Comparison of ENCODE assay signal across 15 cellular contexts in genomic region chr11:69496631-69497220, GRCh38. TPM values are rescaled to one million over a fixed set of nuclear protein-coding genes. Genes with fewer than 3 reads are reported as not detected.
DNase-seq lines count a peak whose midpoint lies in the region; ATAC-seq and TF ChIP-seq lines count a peak whose summit lies in the region.
"Had no signal": no experiment of that assay in that cellular context is flagged by ENCODE, and none has a peak within 500 bp of the region (broad histone marks: within the 10 kb centered on the region; RNA-seq: fewer than 3 reads in every experiment).

No MANE protein-coding gene starts in this region.

- peaks cover 14% of the 10 kb centered on the region for H3K4me1 ChIP-seq in hepatocyte (ENCODE audit: insufficient read depth)

- H3K36me3 Mint-ChIP-seq in activated CD4-positive, alpha-beta T cell treated with anti-CD3 and anti-CD28 coated beads for 36 hours (ENCODE audit: low read depth) = no peaks in the 10 kb centered on the region
- H3K36me3 Mint-ChIP-seq in activated T-helper 17 cell treated with anti-CD3 and anti-CD28 coated beads, Interleukin-2, amount 50 U/mL, for 72 hours (ENCODE audit: low read depth) = no peaks in the 10 kb centered on the region
- H3K36me3 Mint-ChIP-seq: activated CD4-positive, alpha-beta memory T cell treated with anti-CD3 and anti-CD28 coated beads for 36 hours; T-cell had no signal

- H3K4me1 Mint-ChIP-seq in activated CD4-positive, alpha-beta T cell treated with anti-CD3 and anti-CD28 coated beads for 36 hours = no peaks in the 10 kb centered on the region
- no peaks in the 10 kb centered on the region for H3K4me1 Mint-ChIP-seq in activated T-helper 17 cell treated with anti-CD3 and anti-CD28 coated beads, Interleukin-2, amount 50 U/mL, for 72 hours

- no peaks in the 10 kb centered on the region for H3K27me3 Mint-ChIP-seq in activated CD4-positive, alpha-beta T cell treated with anti-CD3 and anti-CD28 coated beads for 36 hours
- peaks cover 6% of the 10 kb centered on the region for H3K27me3 Mint-ChIP-seq in activated T-helper 17 cell treated with anti-CD3 and anti-CD28 coated beads, Interleukin-2, amount 50 U/mL, for 72 hours

- H3K36me3 ChIP-seq in hepatocyte (replicated peaks; ENCODE audit: insufficient read depth, low read depth) = no peaks in the 10 kb centered on the region

- H3K4me3 ChIP-seq in AG04450 (ENCODE audit: low read depth, low read length) = peak overlapping the region; percentile 25
- H3K4me3 ChIP-seq in hepatocyte = no peak overlapping the region

- H3K9me3 ChIP-seq in AG04450 (ENCODE audit: control insufficient read depth, insufficient read depth, low read length) (no peaks in the 10 kb centered on the region; the same call in 1 of the 2 replicates), hepatocyte (ENCODE audit: low read depth) (no peaks in the 10 kb centered on the region)

- no peaks in the 10 kb centered on the region for H4K20me1 ChIP-seq in hepatocyte (ENCODE audit: insufficient read depth, poor library complexity, severe bottlenecking)

- CTCF ChIA-PET in AG04450 (lab: Charles Lee) = no interaction called here
- CTCF ChIA-PET in activated CD4-positive, alpha-beta T cell treated with anti-CD3 and anti-CD28 coated beads for 36 hours (lab: Charles Lee) = no interaction called here

- intact Hi-C loops in sciatic nerve (cut with DNase I) = no loop called here
- intact Hi-C loops in activated CD4-positive, alpha-beta T cell treated with anti-CD3 and anti-CD28 coated beads for 36 hours (cut with DNase I, micrococcal nuclease) = no loop called here

- H3K27ac ChIP-seq in AG04450 (ENCODE audit: low read depth, low read length) (peak overlapping the region; percentile 96), cingulate gyrus (ENCODE audit: low read depth, low read length) (peak overlapping the region; percentile 19), hepatocyte (peak overlapping the region; percentile 37)

- DNase-seq in AG04450 (ENCODE audit: low read depth, low spot score) (no peak), hepatocyte (ENCODE audit: low spot score) (no peak), sciatic nerve (ENCODE audit: low spot score) (no peak), iPS-NIHi7 (ENCODE audit: extremely low spot score) (no peak), glomerular visceral epithelial cell (ENCODE audit: extremely low spot score) (no peak)
- no peak for DNase-seq in activated CD4-positive, alpha-beta T cell treated with anti-CD3 and anti-CD28 coated beads for 36 hours
- DNase-seq: activated CD4-positive, alpha-beta memory T cell treated with anti-CD3 and anti-CD28 coated beads for 36 hours; activated naive CD4-positive, alpha-beta T cell treated with anti-CD3 and anti-CD28 coated beads for 36 hours; COR-L47; KBM-7; NCI-H1930; T-cell had no signal

- POLR2A ChIA-PET in AG04450 (lab: Yijun Ruan, JAX) = interaction anchor here (0.5 to 1.4 kb wide), 11 partner anchors 53 to 572 kb away, joined by 3 to 15 read pairs (median 4); no protein-coding TSS in a partner anchor
- POLR2A ChIA-PET in activated CD4-positive, alpha-beta T cell treated with anti-CD3 and anti-CD28 coated beads for 36 hours (lab: Charles Lee) = no interaction called here

- H3K4me2 ChIP-seq in hepatocyte = peak overlapping the region; percentile 56

- TF ChIP-seq CTCF in AG04450 (IDR thresholded peaks at IDR 0.05; ENCODE audit: low read depth, low read length) (no peak), hepatocyte (IDR thresholded peaks at IDR 0.05; ENCODE audit: poor library complexity) (no peak)

- peak; percentile 54 for ATAC-seq in sciatic nerve
- no peak for ATAC-seq in activated CD4-positive, alpha-beta T cell treated with anti-CD3 and anti-CD28 coated beads for 36 hours
- no peak for ATAC-seq in activated T-helper 17 cell treated with anti-CD3 and anti-CD28 coated beads, Interleukin-2, amount 50 U/mL, for 72 hours (replicated peaks)
- ATAC-seq: T-cell had no signal

- H3K79me2 ChIP-seq in hepatocyte = no peaks in the 10 kb centered on the region

- 81% methylated on average over 6 of the region's 12 CpGs for WGBS in hepatocyte (ENCODE audit: low lambda C conversion rate, missing lambda C conversion rate)

- H3K27me3 ChIP-seq in AG04450 (ENCODE audit: control insufficient read depth, insufficient read depth, low read length) (no peaks in the 10 kb centered on the region), hepatocyte (no peaks in the 10 kb centered on the region)

- no peaks in the 10 kb centered on the region for H3K9me3 Mint-ChIP-seq in activated CD4-positive, alpha-beta T cell treated with anti-CD3 and anti-CD28 coated beads for 36 hours (ENCODE audit: low read depth)
- no peaks in the 10 kb centered on the region for H3K9me3 Mint-ChIP-seq in activated T-helper 17 cell treated with anti-CD3 and anti-CD28 coated beads, Interleukin-2, amount 50 U/mL, for 72 hours
- H3K9me3 Mint-ChIP-seq: activated CD4-positive, alpha-beta memory T cell treated with anti-CD3 and anti-CD28 coated beads for 36 hours; activated naive CD4-positive, alpha-beta T cell treated with anti-CD3 and anti-CD28 coated beads for 36 hours; T-cell had no signal

- no peak overlapping the region for H3K4me3 Mint-ChIP-seq in activated CD4-positive, alpha-beta T cell treated with anti-CD3 and anti-CD28 coated beads for 36 hours
- no peak overlapping the region for H3K4me3 Mint-ChIP-seq in activated T-helper 17 cell treated with anti-CD3 and anti-CD28 coated beads, Interleukin-2, amount 50 U/mL, for 72 hours
- H3K4me3 Mint-ChIP-seq: activated CD4-positive, alpha-beta memory T cell treated with anti-CD3 and anti-CD28 coated beads for 36 hours; activated naive CD4-positive, alpha-beta T cell treated with anti-CD3 and anti-CD28 coated beads for 36 hours; T-cell had no signal

- H3K9me2 ChIP-seq in hepatocyte (replicated peaks; ENCODE audit: insufficient read depth) = no peaks in the 10 kb centered on the region

- no peak overlapping the region for H3K27ac Mint-ChIP-seq in activated CD4-positive, alpha-beta T cell treated with anti-CD3 and anti-CD28 coated beads for 36 hours
- no peak overlapping the region for H3K27ac Mint-ChIP-seq in activated T-helper 17 cell treated with anti-CD3 and anti-CD28 coated beads, Interleukin-2, amount 50 U/mL, for 72 hours
- H3K27ac Mint-ChIP-seq: activated CD4-positive, alpha-beta memory T cell treated with anti-CD3 and anti-CD28 coated beads for 36 hours; activated naive CD4-positive, alpha-beta T cell treated with anti-CD3 and anti-CD28 coated beads for 36 hours; T-cell had no signal

- H2AFZ ChIP-seq in hepatocyte = no peak overlapping the region

RNA-seq across cellular contexts. Expression of gene LINC01488, which starts 15.3 kb away (rescaled TPM):
- polyA plus RNA-seq in AG04450 (2011; rRNA removed) = not detected in 2 replicates
- polyA minus RNA-seq in AG04450 (2011; rRNA and poly(A)+ RNA removed) = not detected in 2 replicates
- total RNA-seq in hepatocyte = 0.27 and 0.64 TPM in 2 replicates
- 0.59 and 0.71 TPM in 2 replicates for polyA plus RNA-seq in hepatocyte
- total RNA-seq in sciatic nerve = not detected
- not detected for total RNA-seq in activated CD4-positive, alpha-beta T cell treated with anti-CD3 and anti-CD28 coated beads for 36 hours
- not detected for total RNA-seq in activated T-helper 17 cell treated with anti-CD3 and anti-CD28 coated beads, Interleukin-2, amount 50 U/mL, for 72 hours
- total RNA-seq: activated CD4-positive, alpha-beta memory T cell treated with anti-CD3 and anti-CD28 coated beads for 36 hours; activated naive CD4-positive, alpha-beta T cell treated with anti-CD3 and anti-CD28 coated beads for 36 hours; subcutaneous adipose tissue; T-cell had no signal

Comparison
In these comparisons a context has a peak if more than half of its experiments do, and no peak if none do; other contexts are left out.
1. H3K27ac ChIP-seq: peak in every context shown above with its lines; median percentile 96 in AG04450; 37 in hepatocyte; 19 in cingulate gyrus.